ENCODE assay signal across 15 cellular contexts in the genomic region with DNA sequence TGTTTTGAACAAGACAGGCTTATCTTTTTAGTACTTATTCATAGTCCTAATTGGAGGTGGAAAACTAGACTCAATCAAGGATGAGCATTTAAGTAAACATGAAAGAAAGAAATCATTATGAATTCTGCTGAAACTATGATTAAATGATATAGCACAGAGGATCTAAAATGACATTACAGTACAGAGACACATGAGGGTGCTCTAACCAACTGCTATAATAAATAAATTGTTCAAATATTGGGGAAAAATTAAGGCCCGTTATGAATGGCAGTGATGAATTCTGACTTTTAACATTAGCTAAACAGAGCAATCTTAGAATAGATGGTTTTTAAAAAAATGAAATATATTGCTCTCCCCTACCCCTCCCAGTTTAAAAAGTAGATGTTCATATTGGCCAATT. TPM values are rescaled to one million over a fixed set of nuclear protein-coding genes. Genes with fewer than 3 reads are reported as not detected.
DNase-seq lines count a peak whose midpoint lies in the region; ATAC-seq and TF ChIP-seq lines count a peak whose summit lies in the region.
"Had no signal": no experiment of that assay in that cellular context is flagged by ENCODE, and none has a peak within 500 bp of the region (broad histone marks: within the 10 kb centered on the region; RNA-seq: fewer than 3 reads in every experiment).

No MANE protein-coding gene starts in this region.

- no peaks in the 10 kb centered on the region for H3K27me3 ChIP-seq in cardiac muscle cell
- no peaks in the 10 kb centered on the region for H3K27me3 ChIP-seq in right cardiac atrium (ENCODE audit: control insufficient read depth, insufficient read depth)
- H3K27me3 ChIP-seq in SU-DHL-6 (ENCODE audit: low read length) = no peaks in the 10 kb centered on the region
- H3K27me3 ChIP-seq: Peyer's patch had no signal

- H3K27ac ChIP-seq in cardiac muscle cell = no peak overlapping the region
- no peak overlapping the region for H3K27ac ChIP-seq in right cardiac atrium (ENCODE audit: low read length)
- no peak overlapping the region for H3K27ac ChIP-seq in SU-DHL-6 (ENCODE audit: low read depth, low read length)
- H3K27ac ChIP-seq: Peyer's patch, skin epidermis had no signal

- no peak overlapping the region for H3K4me3 ChIP-seq in cardiac muscle cell
- H3K4me3 ChIP-seq in right cardiac atrium (ENCODE audit: low read length) = no peak overlapping the region
- no peak overlapping the region for H3K4me3 ChIP-seq in SU-DHL-6 (ENCODE audit: insufficient read depth, low read length, poor library complexity, severe bottlenecking)
- H3K4me3 ChIP-seq in fibroblast of pulmonary artery (replicated peaks; ENCODE audit: low read depth, low read length) = no peak overlapping the region
- H3K4me3 ChIP-seq: Peyer's patch, skin epidermis had no signal

- H2AFZ ChIP-seq in SU-DHL-6 (ENCODE audit: low read depth, low read length, severe bottlenecking) = no peak overlapping the region

- no peak overlapping the region for H3K9ac ChIP-seq in SU-DHL-6 (ENCODE audit: low read length)

- no peaks in the 10 kb centered on the region for H3K9me3 ChIP-seq in cardiac muscle cell (ENCODE audit: low read depth)
- H3K9me3 ChIP-seq in right cardiac atrium (ENCODE audit: control insufficient read depth, low read length) = no peaks in the 10 kb centered on the region
- H3K9me3 ChIP-seq in SU-DHL-6 (ENCODE audit: insufficient read depth, low read length) = no peaks in the 10 kb centered on the region
- H3K9me3 ChIP-seq: Peyer's patch had no signal

- no peak overlapping the region for H3K4me2 ChIP-seq in SU-DHL-6 (ENCODE audit: low read depth, low read length, poor library complexity, severe bottlenecking)

- no peak for ATAC-seq in right cardiac atrium
- ATAC-seq: activated CD4-positive, alpha-beta T cell treated with anti-CD3 and anti-CD28 coated beads for 36 hours; stimulated activated naive CD8-positive, alpha-beta T cell treated with anti-CD3 and anti-CD28 coated beads, Interleukin-15, amount 100 ng/mL, for 72 hours had no signal

- DNase-seq in cardiac muscle cell (ENCODE audit: low read depth in 1 of 2, low spot score in 1 of 2) (peak in 1 of 2 donors; percentile 10), right cardiac atrium (no peak), fibroblast of pulmonary artery (ENCODE audit: low read depth) (peak; percentile 23), NCI-H2081 treated with DMSO at 0.1 percent for 48 hours (lab: John Stamatoyannopoulos, UW) (no peak), NCI-H524 treated with DMSO at 0.1 percent for 48 hours (lab: John Stamatoyannopoulos, UW) (no peak), kidney tubule cell (ENCODE audit: low spot score) (no peak)
- no peak for DNase-seq in activated CD4-positive, CD25-positive, alpha-beta regulatory T cell (lab: John Stamatoyannopoulos, UW)
- DNase-seq: activated CD4-positive, alpha-beta T cell treated with anti-CD3 and anti-CD28 coated beads for 36 hours; activated T-cell treated with anti-CD3 and anti-CD28 coated beads, Interleukin-2, amount 50 U/mL, for 1 hour; nucleus accumbens; Peyer's patch; stimulated activated naive CD8-positive, alpha-beta T cell treated with anti-CD3 and anti-CD28 coated beads, Interleukin-15, amount 100 ng/mL, for 72 hours had no signal

- H3K9me2 ChIP-seq in SU-DHL-6 (replicated peaks; ENCODE audit: insufficient read depth, low read length) = no peaks in the 10 kb centered on the region

- peaks cover 67% of the 10 kb centered on the region for H3K36me3 ChIP-seq in cardiac muscle cell
- H3K36me3 ChIP-seq in SU-DHL-6 (ENCODE audit: low read length) = no peaks in the 10 kb centered on the region
- H3K36me3 ChIP-seq: Peyer's patch had no signal

- no peaks in the 10 kb centered on the region for H3F3A ChIP-seq in SU-DHL-6 (ENCODE audit: insufficient read depth)

- TF ChIP-seq CTCF in cardiac muscle cell (IDR thresholded peaks at IDR 0.05; ENCODE audit: low read depth, low read length) (peak; percentile 32), SU-DHL-6 (IDR thresholded peaks at IDR 0.05; ENCODE audit: insufficient read depth, low read length, poor library complexity, severe bottlenecking) (peak; percentile 39), fibroblast of pulmonary artery (IDR thresholded peaks at IDR 0.05; ENCODE audit: low read length, missing control alignments) (peak; percentile 41)

- H3K79me2 ChIP-seq in SU-DHL-6 (ENCODE audit: insufficient read depth, low read length) = no peaks in the 10 kb centered on the region

- intact Hi-C loops in right cardiac atrium (cut with DNase I) = no loop called here

- 51% methylated on average over 1 of the region's 1 CpG for WGBS in right cardiac atrium

- no peaks in the 10 kb centered on the region for H4K20me1 ChIP-seq in SU-DHL-6 (ENCODE audit: low read depth, low read length)

- H3K4me1 ChIP-seq in cardiac muscle cell (ENCODE audit: low read depth) = peaks cover 63% of the 10 kb centered on the region
- no peaks in the 10 kb centered on the region for H3K4me1 ChIP-seq in right cardiac atrium (ENCODE audit: control insufficient read depth, insufficient read depth, low read length)
- H3K4me1 ChIP-seq: Peyer's patch had no signal

RNA-seq across cellular contexts. Expression of gene WNT2, which starts 10.3 kb away (rescaled TPM):
- total RNA-seq in cardiac muscle cell (260 and 313 TPM in 2 replicates), right cardiac atrium (1 to 10 TPM; 1.2 to 4.4 (median 1.6) TPM)
- polyA plus RNA-seq in cardiac muscle cell (348 and 378 TPM in 2 replicates), right cardiac atrium (0.57 TPM)
- total RNA-seq: activated CD4-positive, alpha-beta T cell treated with anti-CD3 and anti-CD28 coated beads for 36 hours; MCF 10A; Peyer's patch had no signal

Comparison
In these comparisons a context has a peak if more than half of its experiments do, and no peak if none do; other contexts are left out.
1. RNA of gene WNT2, which starts 10.3 kb away (total RNA-seq): 260 to 313 TPM in cardiac muscle cell; 1.2 to 4.4 TPM in right cardiac atrium; every median in the first group is over 10 times any median in the second.
2. Peak in every context shown above with its lines, with median percentiles within 50 percentile points of each other: CTCF ChIP-seq.